8 cellular contexts compared by ENCODE assay signal in genomic region chr17:81034779-81035388, GRCh38. TPM values are rescaled to one million over a fixed set of nuclear protein-coding genes. Genes with fewer than 3 reads are reported as not detected.
DNase-seq lines count a peak whose midpoint lies in the region; ATAC-seq and TF ChIP-seq lines count a peak whose summit lies in the region.

BAIAP2 (plus strand) TSS chr17:81035151; CDS start chr17:81035255, 104 bp downstream.

- TF ChIP-seq RAD21 in neural cell (conservative IDR thresholded peaks at IDR 0.05), result peak; percentile 56

- no peaks in the 10 kb centered on the region for H3K27me3 ChIP-seq in neural cell (ENCODE audit: insufficient read depth, low read depth, low read length)

- peak within 1 kb of the TSS; percentile 81 for H3K4me2 ChIP-seq in neural cell (ENCODE audit: low read length)

- peak within 1 kb of the TSS; percentile 25 for H2AFZ ChIP-seq in neural cell (ENCODE audit: low read depth, low read length)

- peak within 1 kb of the TSS; percentile 79 for H3K4me3 ChIP-seq in fibroblast of villous mesenchyme (ENCODE audit: low read depth, low read length)
- H3K4me3 ChIP-seq in neural cell (ENCODE audit: low read length), result peak within 1 kb of the TSS; percentile 84

- no peaks in the 10 kb centered on the region for H3F3A ChIP-seq in neural cell (ENCODE audit: insufficient read depth, low read length, poor library complexity, severe bottlenecking)

- peak; percentile 61 for ATAC-seq in GM21723 (IDR thresholded peaks at IDR 0.05; ENCODE audit: unreplicated experiment)
- ATAC-seq in stimulated activated naive CD8-positive, alpha-beta T cell treated with anti-CD3 and anti-CD28 coated beads, Interleukin-15, Interleukin-2, amounts not matched to agents 100 U/mL and 50 U/mL, for 24 hours, result peak; percentile 82

- DNase-seq in DMS153 (lab: John Stamatoyannopoulos, UW) (peak; percentile 76), LoVo (ENCODE audit: low spot score) (peak; percentile 95), SHP77 (lab: John Stamatoyannopoulos, UW) (peak; percentile 94 to 95), activated gamma-delta T cell treated with Interleukin-2 at 50 U/mL for 16 hours (peak; percentile 99), fibroblast of villous mesenchyme (ENCODE audit: low read depth) (peak; percentile 95)
- DNase-seq in stimulated activated naive CD8-positive, alpha-beta T cell treated with anti-CD3 and anti-CD28 coated beads, Interleukin-15, Interleukin-2, amounts not matched to agents 100 U/mL and 50 U/mL, for 24 hours, result peak; percentile 99

- no peaks in the 10 kb centered on the region for H3K9me2 ChIP-seq in neural cell (ENCODE audit: insufficient read depth, low read length)

- H3K79me2 ChIP-seq in neural cell (replicated peaks; ENCODE audit: insufficient read depth, low read length), result peaks cover 57% of the 10 kb centered on the region

- TF ChIP-seq EP300 in neural cell (conservative IDR thresholded peaks at IDR 0.05; ENCODE audit: poor library complexity, severe bottlenecking), result no peak

- peak within 1 kb of the TSS; percentile 80 for H3K9ac ChIP-seq in neural cell (ENCODE audit: low read length)

- H3K36me3 ChIP-seq in neural cell (ENCODE audit: insufficient read depth, low read length), result no peaks in the 10 kb centered on the region

- H4K20me1 ChIP-seq in neural cell (ENCODE audit: insufficient read depth), result no peaks in the 10 kb centered on the region

- TF ChIP-seq CTCF in fibroblast of villous mesenchyme (IDR thresholded peaks at IDR 0.05; ENCODE audit: insufficient read depth, low read depth, low read length) (no peak), neural cell (IDR thresholded peaks at IDR 0.05; ENCODE audit: poor library complexity, severe bottlenecking) (peak; percentile 65)

- no peaks in the 10 kb centered on the region for H3K9me3 ChIP-seq in neural cell (ENCODE audit: low read length)

- peak within 1 kb of the TSS; percentile 78 for H3K27ac ChIP-seq in neural cell (ENCODE audit: low read length)

TF ChIP-seq in neural cell, 6 proteins besides CTCF, POLR2A, EP300 and RAD21:
- TF ChIP-seq EZH2 (IDR thresholded peaks at IDR 0.05; ENCODE audit: borderline replicate concordance, insufficient read depth, low read length, poor library complexity, severe bottlenecking), result no peak
- TF ChIP-seq TAF1 (IDR thresholded peaks at IDR 0.05; ENCODE audit: low read depth), result peak; percentile 89
- TF ChIP-seq REST (IDR thresholded peaks at IDR 0.05; ENCODE audit: borderline replicate concordance), result peak; percentile 87
- TF ChIP-seq POLR2AphosphoS5 (IDR thresholded peaks at IDR 0.05), result peak; percentile 99
- TF ChIP-seq MXI1 (conservative IDR thresholded peaks at IDR 0.05; ENCODE audit: poor library complexity, severe bottlenecking), result no peak
- TF ChIP-seq SMC3 (conservative IDR thresholded peaks at IDR 0.05; ENCODE audit: poor library complexity), result peak; percentile 55

RNA-seq across cellular contexts. Expression of gene BAIAP2, which starts in this region (rescaled TPM):
- total RNA-seq in fibroblast of villous mesenchyme, result 12.6 and 25.0 TPM in 2 replicates
- 17.5 and 37.9 TPM in 2 replicates for polyA plus RNA-seq in neural cell
- polyA minus RNA-seq in neural cell, result 17.5 and 17.8 TPM in 2 replicates

Comparison
In these comparisons a context has a peak if more than half of its experiments do, and no peak if none do; other contexts are left out.
1. Peak in every context shown above with its lines: DNase-seq, ATAC-seq, H3K4me3 ChIP-seq and H3K27ac ChIP-seq.